In the genomic region with DNA sequence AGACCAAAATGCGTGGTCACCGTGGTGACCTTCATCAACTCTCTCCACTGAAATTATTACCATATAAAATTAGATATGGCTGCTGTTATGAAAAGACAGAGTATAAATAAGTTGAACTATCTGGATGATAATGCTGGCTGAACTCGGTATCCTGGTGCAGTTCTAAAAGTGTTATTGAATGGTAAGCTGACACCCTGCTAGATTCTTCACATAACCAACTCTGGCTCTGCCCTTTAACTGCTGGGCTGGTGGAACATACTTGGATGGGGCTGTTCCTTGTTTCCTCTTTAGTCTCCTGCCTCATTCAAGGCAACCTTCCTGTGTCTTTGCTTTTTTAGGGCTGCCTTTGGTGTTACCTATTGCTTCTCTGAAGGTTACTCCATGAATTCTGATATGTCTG, we compare ENCODE assay signal across 12 cellular contexts.
DNase-seq lines count a peak whose midpoint lies in the region; ATAC-seq, FAIRE-seq and TF ChIP-seq lines count a peak whose summit lies in the region.
"Had no signal": no experiment of that assay in that cellular context is flagged by ENCODE, and none has a peak within 500 bp of the region (broad histone marks: within the 10 kb centered on the region; RNA-seq: fewer than 3 reads in every experiment).

No MANE protein-coding gene starts in this region.

- no peak for TF ChIP-seq POLR2A in gastrocnemius medialis (IDR thresholded peaks at IDR 0.05)

- H3K27me3 ChIP-seq in left ventricle myocardium inferior (ENCODE audit: low read depth) (peaks cover 4% of the 10 kb centered on the region), gastrocnemius medialis (no peaks in the 10 kb centered on the region)

- in situ Hi-C loops in gastrocnemius medialis (cut with MboI; ENCODE audit: low sequenced_read_pairs in 4 of 4), result no loop called here

- 0 out of 2 replicates have a peak, but pooled peaks have one; percentile 0 for TF ChIP-seq CTCF in C4-2B (conservative IDR thresholded peaks at IDR 0.05)
- TF ChIP-seq CTCF in left ventricle myocardium inferior (IDR thresholded peaks at IDR 0.05; ENCODE audit: borderline replicate concordance), result no peak
- no peak for TF ChIP-seq CTCF in gastrocnemius medialis (IDR thresholded peaks at IDR 0.05 in 4 of 5, conservative IDR thresholded peaks at IDR 0.05 in 1 of 5)
- no peak for TF ChIP-seq CTCF in D721Med (IDR thresholded peaks at IDR 0.05; ENCODE audit: insufficient read depth, missing control alignments)

- peak; percentile 62 to 69 for ATAC-seq in gastrocnemius medialis
- ATAC-seq: A549 had no signal

- H3K9me3 ChIP-seq in left ventricle myocardium inferior (replicated peaks), result peaks cover 16% of the 10 kb centered on the region
- no peaks in the 10 kb centered on the region for H3K9me3 ChIP-seq in gastrocnemius medialis
- H3K9me3 ChIP-seq: A549, Caco-2 had no signal

- no peak for FAIRE-seq in D721Med (lab: Jason Lieb, UNC)
- FAIRE-seq: A549, GM18507 had no signal

- H3K4me3 ChIP-seq in left ventricle myocardium inferior, result no peak overlapping the region
- H3K4me3 ChIP-seq in gastrocnemius medialis, result no peak overlapping the region
- H3K4me3 ChIP-seq: A549 had no signal

- H3K4me1 ChIP-seq in left ventricle myocardium inferior, result no peaks in the 10 kb centered on the region
- peaks cover 0 to 10% of the 10 kb centered on the region in 2 donors for H3K4me1 ChIP-seq in gastrocnemius medialis
- H3K4me1 ChIP-seq: A549, Caco-2 had no signal

- peak; percentile 62 for DNase-seq in HT-29 (ENCODE audit: low spot score)
- no peak for DNase-seq in left ventricle myocardium inferior
- DNase-seq in gastrocnemius medialis, result no peak
- no peak for DNase-seq in D721Med (ENCODE audit: insufficient read length, low spot score)
- DNase-seq in stimulated activated CD8-positive, alpha-beta memory T cell treated with anti-CD3 and anti-CD28 coated beads, Interleukin-4, amount 100 ng/mL, for 48 hours, result no peak
- DNase-seq in nucleus accumbens (lab: John Stamatoyannopoulos, UW), result no peak
- DNase-seq: Caco-2; CD8-positive, alpha-beta memory T cell; HCEC 1CT had no signal

- H3K27ac ChIP-seq in C4-2B, result no peak overlapping the region
- peak overlapping the region; percentile 36 for H3K27ac ChIP-seq in left ventricle myocardium inferior (replicated peaks)
- H3K27ac ChIP-seq in gastrocnemius medialis, result no peak overlapping the region
- H3K27ac ChIP-seq: A549 had no signal

- intact Hi-C loops in left ventricle myocardium inferior (cut with micrococcal nuclease), result no loop called here
- intact Hi-C loops in gastrocnemius medialis (cut with DNase I; ENCODE audit: low total_unique reads), result no loop called here

- H3K36me3 ChIP-seq in left ventricle myocardium inferior (no peaks in the 10 kb centered on the region), gastrocnemius medialis (no peaks in the 10 kb centered on the region)
